18 cellular contexts compared by ENCODE assay signal in genomic region chr1:61186753-61187152, GRCh38.
DNase-seq lines count a peak whose midpoint lies in the region; ATAC-seq, FAIRE-seq and TF ChIP-seq lines count a peak whose summit lies in the region.
"Had no signal": no experiment of that assay in that cellular context is flagged by ENCODE, and none has a peak within 500 bp of the region (broad histone marks: within the 10 kb centered on the region; RNA-seq: fewer than 3 reads in every experiment).

No MANE protein-coding gene starts in this region.

- H3K36me3 ChIP-seq in mesenchymal stem cell (ENCODE audit: control insufficient read depth in 1 of 2, insufficient read depth in 2 of 2, low read depth in 1 of 2, low read length in 2 of 2) (no peaks in the 10 kb centered on the region), subcutaneous abdominal adipose tissue (ENCODE audit: control insufficient read depth in 5 of 5, insufficient read depth in 5 of 5, low read length in 5 of 5) (no peaks in the 10 kb centered on the region), GM23338 (ENCODE audit: insufficient read depth) (no peaks in the 10 kb centered on the region)
- H3K36me3 ChIP-seq: brain microvascular endothelial cell, spleen had no signal

- no peaks in the 10 kb centered on the region for H3F3A ChIP-seq in GM23338 (replicated peaks; ENCODE audit: low read depth)

- peaks cover 4% of the 10 kb centered on the region for H3K79me1 ChIP-seq in mesenchymal stem cell (replicated peaks; ENCODE audit: low read length, poor library complexity, severe bottlenecking)

- H3K4me1 ChIP-seq in mesenchymal stem cell (ENCODE audit: control insufficient read depth, insufficient read depth, low read depth, low read length): peaks cover 6% of the 10 kb centered on the region
- peaks cover 6 to 65% (median 61%) of the 10 kb centered on the region in 5 donors for H3K4me1 ChIP-seq in subcutaneous abdominal adipose tissue (ENCODE audit: control insufficient read depth in 5 of 5, insufficient read depth in 5 of 5, low read length in 5 of 5)
- H3K4me1 ChIP-seq in GM23338 (ENCODE audit: insufficient read depth): peaks cover 5% of the 10 kb centered on the region; the same call in 1 of the 2 replicates

- no peak overlapping the region for H2BK15ac ChIP-seq in mesenchymal stem cell (ENCODE audit: low read depth, poor library complexity, severe bottlenecking)

- H4K8ac ChIP-seq in mesenchymal stem cell (ENCODE audit: low read length): no peak overlapping the region

- H3K23ac ChIP-seq in mesenchymal stem cell (ENCODE audit: low read length in 2 of 2): no peak overlapping the region

- H3K9me3 Mint-ChIP-seq in chondrocyte (ENCODE audit: low read depth) (no peaks in the 10 kb centered on the region), GM23338 (no peaks in the 10 kb centered on the region)
- H3K9me3 Mint-ChIP-seq: activated naive CD4-positive, alpha-beta T cell treated with anti-CD3 and anti-CD28 coated beads, Interleukin-2, amount 50 U/mL, for 72 hours; activated T-helper 1 cell treated with anti-CD3 and anti-CD28 coated beads, Interleukin-12 subunit alpha, Interleukin-12 subunit beta, Interleukin-2, Interleukin-4 antibody, amounts not matched to agents 30 ng/mL and 10 ng/mL and 1 ng/mL, durations not matched to agents 14 hours and 24 hours and 36 hours; CD4-positive, alpha-beta memory T cell had no signal

- H3K9ac ChIP-seq in mesenchymal stem cell (ENCODE audit: low read length) (peak overlapping the region; percentile 20), subcutaneous abdominal adipose tissue (ENCODE audit: low read length in 5 of 5) (peak overlapping the region in 2 of 5 donors; percentile 7 to 32)

- no peak overlapping the region for H4K91ac ChIP-seq in mesenchymal stem cell (ENCODE audit: low read length)

- H3K27me3 Mint-ChIP-seq in chondrocyte (ENCODE audit: low read depth): no peaks in the 10 kb centered on the region
- no peaks in the 10 kb centered on the region for H3K27me3 Mint-ChIP-seq in GM23338 (ENCODE audit: insufficient read depth, low read depth, poor library complexity)
- H3K27me3 Mint-ChIP-seq: CD4-positive, alpha-beta memory T cell had no signal

- TF ChIP-seq POLR2A in GM12892 (IDR thresholded peaks at IDR 0.05; ENCODE audit: low read depth, low read length): no peak

- no peaks in the 10 kb centered on the region for H3K79me2 ChIP-seq in GM23338 (replicated peaks; ENCODE audit: insufficient read depth)

- H3K4me3 Mint-ChIP-seq in chondrocyte (ENCODE audit: unreplicated experiment) (no peak overlapping the region), GM23338 (no peak overlapping the region)
- H3K4me3 Mint-ChIP-seq: activated T-helper 1 cell treated with anti-CD3 and anti-CD28 coated beads, Interleukin-12 subunit alpha, Interleukin-12 subunit beta, Interleukin-2, Interleukin-4 antibody, amounts not matched to agents 30 ng/mL and 10 ng/mL and 1 ng/mL, durations not matched to agents 14 hours and 24 hours and 36 hours; CD4-positive, alpha-beta memory T cell had no signal

- H2AFZ ChIP-seq in mesenchymal stem cell (ENCODE audit: low read depth, low read length) (no peak overlapping the region), GM23338 (no peak overlapping the region)

- H3K9me3 ChIP-seq in mesenchymal stem cell (ENCODE audit: control insufficient read depth, low read length) (no peaks in the 10 kb centered on the region), subcutaneous abdominal adipose tissue (ENCODE audit: control insufficient read depth in 5 of 5, low read length in 5 of 5) (no peaks in the 10 kb centered on the region)
- H3K9me3 ChIP-seq: spleen had no signal

- H2BK12ac ChIP-seq in mesenchymal stem cell (ENCODE audit: low read length in 2 of 2): no peak overlapping the region

- FAIRE-seq in GM12892 (lab: Jason Lieb, UNC): no peak

- no peak overlapping the region for H2AK5ac ChIP-seq in mesenchymal stem cell (ENCODE audit: low read length, severe bottlenecking)

- H3K18ac ChIP-seq in mesenchymal stem cell (ENCODE audit: low read depth in 1 of 2, low read length in 2 of 2): no peak overlapping the region

- H3K14ac ChIP-seq in mesenchymal stem cell (ENCODE audit: low read length in 2 of 2): no peak overlapping the region

- no peaks in the 10 kb centered on the region for H3K9me2 ChIP-seq in GM23338 (ENCODE audit: insufficient read depth)

- H3K27ac ChIP-seq in caudate nucleus (ENCODE audit: low read depth, low read length) (peak overlapping the region; percentile 77), mesenchymal stem cell (ENCODE audit: low read length, poor library complexity, severe bottlenecking) (no peak overlapping the region), subcutaneous abdominal adipose tissue (ENCODE audit: low read depth, low read length) (peak overlapping the region; percentile 91), GM23338 (ENCODE audit: low read depth) (no peak overlapping the region)
- H3K27ac ChIP-seq: brain microvascular endothelial cell had no signal

- H3K4ac ChIP-seq in mesenchymal stem cell (ENCODE audit: low read depth in 1 of 2, low read length in 2 of 2): no peak overlapping the region

- H3K4me1 Mint-ChIP-seq in chondrocyte (ENCODE audit: low read depth) (peaks cover 67% of the 10 kb centered on the region), GM23338 (peaks cover 30% of the 10 kb centered on the region)

- peak; percentile 48 for DNase-seq in NCI-H1694 (lab: John Stamatoyannopoulos, UW)
- no peak for DNase-seq in caudate nucleus (lab: John Stamatoyannopoulos, UW)
- DNase-seq in mesenchymal stem cell: no peak
- DNase-seq in chondrocyte (ENCODE audit: low spot score): no peak
- DNase-seq in GM23338 (ENCODE audit: low spot score): no peak
- DNase-seq in NK-92 (lab: John Stamatoyannopoulos, UW; ENCODE audit: unreplicated experiment): no peak
- no peak for DNase-seq in GM12892 (ENCODE audit: insufficient read length)
- DNase-seq: brain microvascular endothelial cell; CD4-positive, alpha-beta memory T cell; dermis blood vessel endothelial cell; midbrain; NCI-H1105 treated with DMSO at 0.1 percent for 48 hours; NCI-H2107; NCI-H526; spleen had no signal

- ATAC-seq in GM23338: no peak
- ATAC-seq: activated naive CD4-positive, alpha-beta T cell treated with anti-CD3 and anti-CD28 coated beads, Interleukin-2, amount 50 U/mL, for 72 hours had no signal

- H3K4me2 ChIP-seq in mesenchymal stem cell (ENCODE audit: low read length, poor library complexity, severe bottlenecking) (no peak overlapping the region), GM23338 (no peak overlapping the region)

- 83% methylated on average over 1 of the region's 1 CpG for WGBS in mesenchymal stem cell

- H3K4me3 ChIP-seq in mesenchymal stem cell (ENCODE audit: insufficient read depth in 1 of 2, low read depth in 1 of 2, low read length in 2 of 2): peak overlapping the region in 1 of 2 experiments; percentile 6
- H3K4me3 ChIP-seq in subcutaneous abdominal adipose tissue (ENCODE audit: low read depth in 1 of 5, low read length in 5 of 5): no peak overlapping the region
- no peak overlapping the region for H3K4me3 ChIP-seq in GM23338
- H3K4me3 ChIP-seq: spleen had no signal

- H4K20me1 ChIP-seq in GM23338 (replicated peaks; ENCODE audit: insufficient read depth): no peaks in the 10 kb centered on the region

- TF ChIP-seq CTCF in chondrocyte (IDR thresholded peaks at IDR 0.05) (no peak), GM23338 (conservative IDR thresholded peaks at IDR 0.05; ENCODE audit: low read depth in 2 of 2) (no peak)

- H3K36me3 Mint-ChIP-seq in chondrocyte (ENCODE audit: low read depth) (no peaks in the 10 kb centered on the region), GM23338 (ENCODE audit: low read depth) (no peaks in the 10 kb centered on the region)
- H3K36me3 Mint-ChIP-seq: activated naive CD4-positive, alpha-beta T cell treated with anti-CD3 and anti-CD28 coated beads, Interleukin-2, amount 50 U/mL, for 72 hours; CD4-positive, alpha-beta memory T cell had no signal

- no peak overlapping the region for H2BK120ac ChIP-seq in mesenchymal stem cell (ENCODE audit: low read depth, low read length)

- H3K27me3 ChIP-seq in mesenchymal stem cell (ENCODE audit: control insufficient read depth in 1 of 2, insufficient read depth in 1 of 2, low read length in 2 of 2): no peaks in the 10 kb centered on the region
- no peaks in the 10 kb centered on the region for H3K27me3 ChIP-seq in subcutaneous abdominal adipose tissue (ENCODE audit: control insufficient read depth in 5 of 5, insufficient read depth in 4 of 5, low read length in 5 of 5)
- H3K27me3 ChIP-seq in GM23338 (ENCODE audit: insufficient read depth): no peaks in the 10 kb centered on the region
- H3K27me3 ChIP-seq: brain microvascular endothelial cell, spleen had no signal

- H2BK5ac ChIP-seq in mesenchymal stem cell (ENCODE audit: low read depth, low read length, poor library complexity, severe bottlenecking): no peak overlapping the region

- H3K27ac Mint-ChIP-seq in chondrocyte (ENCODE audit: unreplicated experiment) (no peak overlapping the region), GM23338 (no peak overlapping the region)
- H3K27ac Mint-ChIP-seq: activated T-helper 1 cell treated with anti-CD3 and anti-CD28 coated beads, Interleukin-12 subunit alpha, Interleukin-12 subunit beta, Interleukin-2, Interleukin-4 antibody, amounts not matched to agents 30 ng/mL and 10 ng/mL and 1 ng/mL, durations not matched to agents 14 hours and 24 hours and 36 hours; CD4-positive, alpha-beta memory T cell had no signal

TF ChIP-seq in GM23338, 12 proteins besides CTCF, POLR2A, EP300 and RAD21:
- TF ChIP-seq POLR2AphosphoS5 (IDR thresholded peaks at IDR 0.05; ENCODE audit: low read depth) (no peak), STAT1 (IDR thresholded peaks at IDR 0.05; ENCODE audit: unreplicated experiment) (no peak), ZNF114 (CRISPR knock-in tag; IDR thresholded peaks at IDR 0.05) (no peak), JUNB (IDR thresholded peaks at IDR 0.05; ENCODE audit: unreplicated experiment) (no peak), EZH2 (IDR thresholded peaks at IDR 0.05; ENCODE audit: low read depth, unreplicated experiment) (no peak)

Comparison
In these comparisons a context has a peak if more than half of its experiments do, and no peak if none do; other contexts are left out.
1. H3K27ac ChIP-seq: peak in caudate nucleus (single experiment) and subcutaneous abdominal adipose tissue (single experiment); none in mesenchymal stem cell (single experiment) and GM23338 (single experiment).